Comparison of ENCODE assay signal across 8 cellular contexts in the genomic region with DNA sequence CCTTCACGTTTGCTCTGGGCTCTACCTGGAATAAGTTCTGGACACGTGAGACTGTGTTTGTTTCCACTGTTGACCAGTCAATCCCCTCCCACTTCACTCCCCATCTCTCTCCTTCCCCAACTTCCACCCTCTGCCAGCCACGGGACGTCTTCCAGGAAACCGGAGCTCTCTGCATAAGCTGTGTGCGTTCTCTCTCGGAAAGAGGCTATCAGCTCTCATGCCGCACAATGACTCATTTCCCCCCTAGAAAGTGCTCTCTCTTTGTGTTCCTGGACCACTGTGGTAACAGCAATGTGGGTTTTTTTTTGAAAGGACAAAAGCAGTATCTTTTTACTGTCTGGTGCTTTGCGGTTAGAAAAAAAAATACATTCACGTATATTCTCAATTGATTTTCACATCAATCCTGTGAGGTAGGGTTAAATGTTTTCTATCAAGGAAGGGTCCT. TPM values are rescaled to one million over a fixed set of nuclear protein-coding genes. Genes with fewer than 3 reads are reported as not detected.
DNase-seq lines count a peak whose midpoint lies in the region; ATAC-seq and TF ChIP-seq lines count a peak whose summit lies in the region.

No MANE protein-coding gene starts in this region.

- H3K27me3 ChIP-seq in CD8-positive, alpha-beta memory T cell (ENCODE audit: insufficient read depth, low read length, poor library complexity, severe bottlenecking), result peaks cover under 1% of the 10 kb centered on the region
- H3K27me3 ChIP-seq in WERI-Rb-1 (ENCODE audit: insufficient read depth, low read depth, severe bottlenecking), result no peaks in the 10 kb centered on the region

- peak overlapping the region in 5 of 7 donors; percentile 22 to 64 (median 62) for H3K4me3 Mint-ChIP-seq in CD8-positive, alpha-beta memory T cell

- peaks cover 23 to 36% (median 25%) of the 10 kb centered on the region in 3 donors for H3K4me1 Mint-ChIP-seq in CD8-positive, alpha-beta memory T cell

- DNase-seq in CD8-positive, alpha-beta memory T cell, result peak in 4 of 5 donors; percentile 3 to 55 (median 20)
- DNase-seq in KG1 (lab: John Stamatoyannopoulos, UW), result peak; percentile 33
- DNase-seq in activated T-cell treated with anti-CD3 and anti-CD28 coated beads, Interleukin-2, amount 50 U/mL, for 1 hour, result peak; percentile 23
- peak; percentile 52 for DNase-seq in kidney tubule cell (ENCODE audit: low spot score)
- DNase-seq in NCI-H1417 treated with DMSO at 0.1 percent for 48 hours (lab: John Stamatoyannopoulos, UW), result no peak
- DNase-seq in medulla oblongata (ENCODE audit: extremely low spot score), result no peak
- DNase-seq in WERI-Rb-1, result no peak

- H3K9me3 Mint-ChIP-seq in CD8-positive, alpha-beta memory T cell, result no peaks in the 10 kb centered on the region

- peak overlapping the region in 5 of 8 donors; percentile 9 to 53 (median 33) for H3K27ac Mint-ChIP-seq in CD8-positive, alpha-beta memory T cell

- POLR2A ChIA-PET in CD8-positive, alpha-beta memory T cell (lab: Charles Lee), result interaction anchor here (0.7 kb wide), 1 partner anchor 32 kb away, joined by 3 read pairs; no protein-coding TSS in a partner anchor

- CTCF ChIA-PET in CD8-positive, alpha-beta memory T cell (lab: Charles Lee), result no interaction called here

- H3K27me3 Mint-ChIP-seq in CD8-positive, alpha-beta memory T cell, result peaks cover 6 to 27% of the 10 kb centered on the region in 2 donors

- TF ChIP-seq CTCF in WERI-Rb-1 (IDR thresholded peaks at IDR 0.05; ENCODE audit: low read depth, low read length), result no peak

- H3K9me3 ChIP-seq in CD8-positive, alpha-beta memory T cell (ENCODE audit: low read length), result no peaks in the 10 kb centered on the region
- H3K9me3 ChIP-seq in WERI-Rb-1 (ENCODE audit: severe bottlenecking), result no peaks in the 10 kb centered on the region

- peaks cover 11% of the 10 kb centered on the region for H3K4me1 ChIP-seq in CD8-positive, alpha-beta memory T cell (ENCODE audit: insufficient read depth, low read length)

- no peak overlapping the region for H3K27ac ChIP-seq in CD8-positive, alpha-beta memory T cell (ENCODE audit: low read depth, low read length)
- H3K27ac ChIP-seq in WERI-Rb-1, result no peak overlapping the region

- no peaks in the 10 kb centered on the region for H3K36me3 ChIP-seq in CD8-positive, alpha-beta memory T cell (ENCODE audit: insufficient read depth, low read length)
- no peaks in the 10 kb centered on the region for H3K36me3 ChIP-seq in WERI-Rb-1

- H3K4me3 ChIP-seq in CD8-positive, alpha-beta memory T cell (ENCODE audit: low read length), result no peak overlapping the region
- no peak overlapping the region for H3K4me3 ChIP-seq in WERI-Rb-1 (ENCODE audit: low read depth, low read length)

- ATAC-seq in GM21381 (IDR thresholded peaks at IDR 0.05; ENCODE audit: unreplicated experiment), result peak; percentile 83

- H3K36me3 Mint-ChIP-seq in CD8-positive, alpha-beta memory T cell, result no peaks in the 10 kb centered on the region

RNA-seq across cellular contexts. Expression of a gene that starts 10.2 kb away (rescaled TPM):
- total RNA-seq in CD8-positive, alpha-beta memory T cell, result under 1 TPM in 1 of 2 experiments, not detected in 1; 0.09 TPM
- not detected for polyA plus RNA-seq in CD8-positive, alpha-beta memory T cell

Comparison
In these comparisons a context has a peak if more than half of its experiments do, and no peak if none do; other contexts are left out.
1. DNase-seq: peak in CD8-positive, alpha-beta memory T cell (4 of 5), KG1 (single experiment), activated T-cell treated with anti-CD3 and anti-CD28 coated beads, Interleukin-2, amount 50 U/mL, for 1 hour (single experiment) and kidney tubule cell (single experiment); none in NCI-H1417 treated with DMSO at 0.1 percent for 48 hours (single experiment), medulla oblongata (single experiment) and WERI-Rb-1 (single experiment).